1 cellular context compared by ENCODE assay signal in genomic region chr1:38858833-38859560, GRCh38.
A peak's percentile ranks its signal among the peaks of the same experiment; 100 is the strongest.
TF ChIP-seq lines count a peak whose summit lies in the region.

No MANE protein-coding gene starts in this region.

TF ChIP-seq in HepG2, 621 proteins besides CTCF, POLR2A, EP300 and RAD21 (continued from another document and continues in another):
- no peak; the same call in 1 of the 2 replicates for TF ChIP-seq MXD1 (CRISPR knock-in tag; IDR thresholded peaks at IDR 0.05)
- peak; percentile 33; the same call in 1 of the 2 replicates for TF ChIP-seq HOXA5 (CRISPR knock-in tag; IDR thresholded peaks at IDR 0.05)
- no peak for TF ChIP-seq ZFP90 (CRISPR knock-in tag; IDR thresholded peaks at IDR 0.05; ENCODE audit: borderline replicate concordance)
- no peak for TF ChIP-seq HDAC2 (CRISPR knock-in tag; IDR thresholded peaks at IDR 0.05)
- TF ChIP-seq ZNF121 (CRISPR knock-in tag; IDR thresholded peaks at IDR 0.05), result no peak
- TF ChIP-seq ATF4 (CRISPR knock-in tag; IDR thresholded peaks at IDR 0.05), result 0 out of 4 replicates have a peak, but pooled peaks of 1 of the 2 experiments have one; percentile 41
- TF ChIP-seq ZSCAN20 (CRISPR knock-in tag; IDR thresholded peaks at IDR 0.05; ENCODE audit: borderline replicate concordance), result no peak
- TF ChIP-seq REST (IDR thresholded peaks at IDR 0.05; ENCODE audit: borderline replicate concordance in 1 of 2, low read depth in 1 of 2, low read length in 2 of 2), result no peak
- no peak for TF ChIP-seq JARID2 (CRISPR knock-in tag; IDR thresholded peaks at IDR 0.05; ENCODE audit: insufficient replicate concordance)
- no peak for TF ChIP-seq RNF219 (CRISPR knock-in tag; IDR thresholded peaks at IDR 0.05)
- no peak for TF ChIP-seq GTF3A (CRISPR knock-in tag; conservative IDR thresholded peaks at IDR 0.05)
- TF ChIP-seq ZNF703 (CRISPR knock-in tag; IDR thresholded peaks at IDR 0.05; ENCODE audit: borderline replicate concordance), result no peak
- no peak for TF ChIP-seq CEBPG (CRISPR knock-in tag; IDR thresholded peaks at IDR 0.05)
- TF ChIP-seq RFX3 (CRISPR knock-in tag; IDR thresholded peaks at IDR 0.05), result no peak
- TF ChIP-seq ZNF558 (CRISPR knock-in tag; IDR thresholded peaks at IDR 0.05; ENCODE audit: borderline replicate concordance), result no peak
- no peak for TF ChIP-seq ZNF549 (CRISPR knock-in tag; IDR thresholded peaks at IDR 0.05)
- TF ChIP-seq NBN (conservative IDR thresholded peaks at IDR 0.05), result no peak
- TF ChIP-seq JUND (CRISPR knock-in tag; IDR thresholded peaks at IDR 0.05), result no peak
- no peak for TF ChIP-seq IKZF1 (IDR thresholded peaks at IDR 0.05)
- TF ChIP-seq ZBTB33 (CRISPR knock-in tag; IDR thresholded peaks at IDR 0.05), result no peak
- TF ChIP-seq NCOA1 (CRISPR knock-in tag; IDR thresholded peaks at IDR 0.05), result no peak
- no peak for TF ChIP-seq PRDM15 (CRISPR knock-in tag; IDR thresholded peaks at IDR 0.05)
- TF ChIP-seq ZNF20 (CRISPR knock-in tag; IDR thresholded peaks at IDR 0.05), result no peak
- TF ChIP-seq ZBTB38 (CRISPR knock-in tag; IDR thresholded peaks at IDR 0.05), result no peak
- TF ChIP-seq HDAC6 (IDR thresholded peaks at IDR 0.05; ENCODE audit: low read depth, low read length), result no peak
- peak; percentile 28; the same call in 1 of the 2 replicates for TF ChIP-seq ARID4A (CRISPR knock-in tag; IDR thresholded peaks at IDR 0.05; ENCODE audit: borderline replicate concordance)
- TF ChIP-seq NR2F2 (IDR thresholded peaks at IDR 0.05; ENCODE audit: borderline replicate concordance, low read depth), result no peak
- TF ChIP-seq MAFG (CRISPR knock-in tag; IDR thresholded peaks at IDR 0.05), result no peak
- no peak for TF ChIP-seq SMAD3 (CRISPR knock-in tag; IDR thresholded peaks at IDR 0.05)
- TF ChIP-seq ATRX (CRISPR knock-in tag; IDR thresholded peaks at IDR 0.05; ENCODE audit: borderline replicate concordance), result no peak
- no peak for TF ChIP-seq THYN1 (CRISPR knock-in tag; IDR thresholded peaks at IDR 0.05; ENCODE audit: borderline replicate concordance, low read depth)
- TF ChIP-seq ZNF432 (CRISPR knock-in tag; IDR thresholded peaks at IDR 0.05; ENCODE audit: borderline replicate concordance), result no peak
- no peak for TF ChIP-seq KDM3A (CRISPR knock-in tag; IDR thresholded peaks at IDR 0.05; ENCODE audit: low read depth)
- TF ChIP-seq RBFOX2 (IDR thresholded peaks at IDR 0.05; ENCODE audit: low read depth, low read length), result no peak; the same call in 1 of the 2 replicates
- no peak for TF ChIP-seq ZNF614 (CRISPR knock-in tag; IDR thresholded peaks at IDR 0.05; ENCODE audit: borderline replicate concordance)
- TF ChIP-seq ZNF343 (CRISPR knock-in tag; IDR thresholded peaks at IDR 0.05), result no peak
- TF ChIP-seq ZNF136 (CRISPR knock-in tag; IDR thresholded peaks at IDR 0.05; ENCODE audit: low read depth), result no peak
- no peak for TF ChIP-seq PAF1 (CRISPR knock-in tag; IDR thresholded peaks at IDR 0.05)
- TF ChIP-seq GPN1 (CRISPR knock-in tag; IDR thresholded peaks at IDR 0.05; ENCODE audit: borderline replicate concordance), result no peak
- no peak for TF ChIP-seq NKX3-1 (CRISPR knock-in tag; IDR thresholded peaks at IDR 0.05)
- no peak for TF ChIP-seq ZNF10 (CRISPR knock-in tag; IDR thresholded peaks at IDR 0.05; ENCODE audit: borderline replicate concordance, low read depth)
- no peak for TF ChIP-seq SNAPC2 (CRISPR knock-in tag; IDR thresholded peaks at IDR 0.05)
- no peak for TF ChIP-seq MXI1 (IDR thresholded peaks at IDR 0.05; ENCODE audit: borderline replicate concordance, low read depth, low read length)
- no peak for TF ChIP-seq HOMEZ (CRISPR knock-in tag; IDR thresholded peaks at IDR 0.05; ENCODE audit: low read depth)
- TF ChIP-seq GATAD2A (CRISPR knock-in tag; IDR thresholded peaks at IDR 0.05), result no peak; the same call in 1 of the 2 replicates
- TF ChIP-seq NR2C2 (CRISPR knock-in tag; IDR thresholded peaks at IDR 0.05; ENCODE audit: borderline replicate concordance), result no peak
- no peak for TF ChIP-seq TCF12 (IDR thresholded peaks at IDR 0.05)
- no peak for TF ChIP-seq TCF12 (CRISPR knock-in tag; IDR thresholded peaks at IDR 0.05)
- no peak for TF ChIP-seq ZNF263 (CRISPR knock-in tag; IDR thresholded peaks at IDR 0.05)
- no peak for TF ChIP-seq SNAI1 (CRISPR knock-in tag; IDR thresholded peaks at IDR 0.05; ENCODE audit: borderline replicate concordance)
- TF ChIP-seq ZNF674 (CRISPR knock-in tag; IDR thresholded peaks at IDR 0.05; ENCODE audit: low read depth), result no peak
- no peak for TF ChIP-seq ZNF431 (CRISPR knock-in tag; IDR thresholded peaks at IDR 0.05; ENCODE audit: borderline replicate concordance, low read depth)
- 0 out of 2 replicates have a peak, but pooled peaks have one; percentile 60 for TF ChIP-seq ZFAT (CRISPR knock-in tag; conservative IDR thresholded peaks at IDR 0.05)
